In the genomic region with DNA sequence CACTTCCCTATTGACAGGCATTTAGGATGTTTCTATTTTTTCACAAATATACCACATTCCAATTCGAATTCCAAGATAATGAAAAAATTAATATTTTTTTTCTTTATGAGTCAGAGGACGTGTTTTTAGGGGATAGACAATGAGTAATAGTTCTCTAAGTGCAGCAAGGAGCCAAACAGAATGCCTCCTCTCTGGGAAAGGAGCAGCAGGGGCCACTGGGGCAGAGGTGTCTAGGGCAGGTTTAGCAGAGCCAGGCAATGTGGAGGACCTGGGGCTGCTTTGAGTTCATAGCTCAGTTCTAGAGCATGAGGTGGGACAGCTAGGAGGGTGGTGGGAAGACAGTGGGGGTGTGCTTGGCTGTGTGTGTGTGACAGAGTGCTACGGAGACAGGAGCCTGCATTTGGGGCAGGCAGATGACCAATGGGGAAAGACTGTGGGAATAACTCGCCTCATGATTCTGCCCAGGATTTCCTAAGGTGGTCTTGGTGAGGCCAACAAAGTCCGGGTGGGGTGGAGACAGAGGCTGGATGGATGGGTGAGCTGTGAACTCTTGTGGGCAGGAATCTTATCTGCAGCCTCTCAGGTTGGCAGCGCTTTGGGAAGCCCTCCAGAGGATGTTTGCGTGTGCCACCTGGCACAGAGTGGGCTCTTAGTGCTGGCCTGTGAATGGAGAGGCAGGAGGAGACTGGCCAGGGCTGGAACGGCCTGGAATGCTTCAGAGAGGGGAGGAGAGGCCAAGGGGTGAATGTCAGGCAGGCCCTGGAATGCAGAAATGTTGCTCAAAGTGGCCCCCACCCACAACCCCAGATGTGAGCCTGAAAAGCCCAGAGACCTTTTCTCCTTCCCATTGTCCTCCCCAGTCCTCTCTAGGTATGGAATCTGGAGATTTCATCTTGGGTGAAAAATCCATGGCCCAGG, we compare ENCODE assay signal across 9 cellular contexts. TPM values are rescaled to one million over a fixed set of nuclear protein-coding genes. Genes with fewer than 3 reads are reported as not detected.
DNase-seq lines count a peak whose midpoint lies in the region; TF ChIP-seq lines count a peak whose summit lies in the region.
"Had no signal": no experiment of that assay in that cellular context is flagged by ENCODE, and none has a peak within 500 bp of the region (broad histone marks: within the 10 kb centered on the region; RNA-seq: fewer than 3 reads in every experiment).

No MANE protein-coding gene starts in this region.

- no peaks in the 10 kb centered on the region for H3K79me1 ChIP-seq in H9 (ENCODE audit: insufficient read depth, low read depth, low read length, poor library complexity, severe bottlenecking)

- H3K23ac ChIP-seq in H9 (ENCODE audit: insufficient read length, low read depth, low read length) = no peak overlapping the region

- H3K4me3 ChIP-seq in SJSA1 (no peak overlapping the region), fibroblast of villous mesenchyme (ENCODE audit: low read depth, low read length) (no peak overlapping the region), retinal pigment epithelial cell (ENCODE audit: low read length) (peak overlapping the region; percentile 1)

- no peak overlapping the region for H4K8ac ChIP-seq in H9 (replicated peaks; ENCODE audit: insufficient read length, low read depth, low read length)

- TF ChIP-seq CTCF in fibroblast of villous mesenchyme (IDR thresholded peaks at IDR 0.05; ENCODE audit: insufficient read depth, low read depth, low read length) = no peak
- TF ChIP-seq CTCF in retinal pigment epithelial cell (conservative IDR thresholded peaks at IDR 0.05; ENCODE audit: low read depth, low read length) = no peak
- TF ChIP-seq CTCF in H9 (conservative IDR thresholded peaks at IDR 0.05) = no peak

- no peak overlapping the region for H2BK20ac ChIP-seq in H9 (ENCODE audit: low read depth, low read length, poor library complexity, severe bottlenecking)

- H2BK5ac ChIP-seq in H9 (ENCODE audit: insufficient read length, low read length) = no peak overlapping the region

- H3K56ac ChIP-seq in H9 (ENCODE audit: insufficient read length, low read depth, low read length) = no peak overlapping the region

- no peaks in the 10 kb centered on the region for H3K27me3 ChIP-seq in SJSA1 (replicated peaks)
- H3K27me3 ChIP-seq in H9 (ENCODE audit: insufficient read depth, low read length) = peaks cover 8% of the 10 kb centered on the region

- H3K79me2 ChIP-seq in H9 (ENCODE audit: insufficient read depth, low read length) = no peaks in the 10 kb centered on the region

- peaks cover 2 to 12% (median 2%) of the 10 kb centered on the region in 3 experiments; a peak in 4 of 7 replicates for H3K36me3 Mint-ChIP-seq in H9 (ENCODE audit: insufficient read depth in 1 of 3, low read depth in 3 of 3)

- H3K23me2 ChIP-seq in H9 (ENCODE audit: insufficient read length, low read depth, low read length, poor library complexity, severe bottlenecking) = peaks cover 12% of the 10 kb centered on the region

- no peak overlapping the region for H2AK5ac ChIP-seq in H9 (ENCODE audit: insufficient read length, low read length)

- H3K4me2 ChIP-seq in H9 (ENCODE audit: insufficient read depth, insufficient read length, low read length) = no peak overlapping the region

- DNase-seq in ELF-1 (ENCODE audit: low read depth, low spot score) = peak; percentile 70
- peak; percentile 71 to 72 for DNase-seq in SJSA1 (ENCODE audit: low read depth in 1 of 2, low spot score in 2 of 2)
- peak; percentile 56 for DNase-seq in fibroblast of villous mesenchyme (ENCODE audit: low read depth)
- DNase-seq in retinal pigment epithelial cell (ENCODE audit: low read depth) = peak; percentile 87
- DNase-seq in activated CD4-positive, CD25-positive, alpha-beta regulatory T cell treated with anti-CD3 and anti-CD28 coated beads, Interleukin-2, amount 50 U/mL, for 72 hours = no peak
- DNase-seq in H9 = no peak
- no peak for DNase-seq in COLO829 (ENCODE audit: low spot score)
- DNase-seq in NCI-H128 (lab: John Stamatoyannopoulos, UW; ENCODE audit: unreplicated experiment) = no peak
- DNase-seq: cerebellar nuclear complex had no signal

- H2BK15ac ChIP-seq in H9 (ENCODE audit: low read depth, low read length) = no peak overlapping the region

- H3K4me1 Mint-ChIP-seq in H9 = peaks cover 39 to 44% of the 10 kb centered on the region in 2 experiments

- no peak overlapping the region for H3K4ac ChIP-seq in H9 (ENCODE audit: low read depth, low read length)

- H3K27me3 Mint-ChIP-seq in H9 (ENCODE audit: low read depth) = peaks cover 84% of the 10 kb centered on the region

- peaks cover 51% of the 10 kb centered on the region for H3K4me1 ChIP-seq in SJSA1 (replicated peaks)
- H3K4me1 ChIP-seq in H9 (ENCODE audit: insufficient read depth, low read length) = peaks cover 2% of the 10 kb centered on the region; the same call in 1 of the 2 replicates

- no peak overlapping the region for H3K14ac ChIP-seq in H9 (ENCODE audit: insufficient read depth, low read length)

- peak overlapping the region in 1 of 3 experiments; percentile 78; a peak in 2 of 7 replicates for H3K27ac Mint-ChIP-seq in H9

- H4K91ac ChIP-seq in H9 (ENCODE audit: insufficient read length, low read depth, low read length) = no peak overlapping the region

- H2BK12ac ChIP-seq in H9 (ENCODE audit: insufficient read length, low read depth, low read length) = no peak overlapping the region

- H3K4me3 Mint-ChIP-seq in H9 = peak overlapping the region in 1 of 2 experiments; percentile 31; a peak in 1 of 5 replicates

- H4K20me1 ChIP-seq in H9 (ENCODE audit: control insufficient read depth, insufficient read depth, insufficient read length) = no peaks in the 10 kb centered on the region

- no peak overlapping the region for H2AFZ ChIP-seq in H9 (ENCODE audit: low read length)

- H3K27ac ChIP-seq in SJSA1 = peak overlapping the region; percentile 86
- H3K27ac ChIP-seq in H9 (ENCODE audit: insufficient read length, low read depth, low read length) = no peak overlapping the region

- H3T11ph ChIP-seq in H9 (ENCODE audit: low read length) = no peak overlapping the region

- H3K9me3 Mint-ChIP-seq in H9 = no peaks in the 10 kb centered on the region

- H4K5ac ChIP-seq in H9 (ENCODE audit: insufficient read length, low read depth, low read length) = no peak overlapping the region

- WGBS in H9 (ENCODE audit: extremely low coverage, insufficient read length, low lambda C conversion rate) = no CpG with 5 or more reads among the region's 8 CpGs

- no peak overlapping the region for H3K9ac ChIP-seq in H9 (ENCODE audit: extremely low read depth, insufficient read length, low read length)

- H2BK120ac ChIP-seq in H9 (ENCODE audit: low read depth, low read length, poor library complexity, severe bottlenecking) = no peak overlapping the region

- no peaks in the 10 kb centered on the region for H3K36me3 ChIP-seq in SJSA1

- no peaks in the 10 kb centered on the region for H3K9me3 ChIP-seq in SJSA1 (replicated peaks)
- no peaks in the 10 kb centered on the region for H3K9me3 ChIP-seq in H9 (ENCODE audit: control insufficient read depth, low read depth, low read length)

- H3K18ac ChIP-seq in H9 (ENCODE audit: insufficient read length, low read depth, low read length) = no peak overlapping the region

RNA-seq across cellular contexts. Expression of gene KRT7, which starts 2.4 kb away (rescaled TPM):
- 2.1 and 16.1 TPM in 2 replicates for total RNA-seq in SJSA1 (2014; rRNA removed; shearing (Covaris generic))
- total RNA-seq in fibroblast of villous mesenchyme (20.6 and 36.7 TPM in 2 replicates), H9 (2021) (8.9 and 10.0 TPM in 2 replicates)

RNA-seq across cellular contexts. Expression of gene KRT80, which starts 38.8 kb away (rescaled TPM):
- 1.5 and 4.0 TPM in 2 replicates for total RNA-seq in SJSA1 (2014; rRNA removed; shearing (Covaris generic))
- total RNA-seq in fibroblast of villous mesenchyme = 0.32 and 1.3 TPM in 2 replicates
- total RNA-seq in H9 (2021) = 0.07 TPM in 1 of 2 replicates, not detected in the other

RNA-seq across cellular contexts. Expression of gene KRT86, which starts 43.8 kb away (rescaled TPM):
- total RNA-seq in SJSA1 (2014; rRNA removed; shearing (Covaris generic)) = 0.37 TPM in 1 of 2 replicates, not detected in the other
- total RNA-seq in fibroblast of villous mesenchyme (under 0.01 TPM in 1 of 2 replicates, not detected in the other), H9 (2021) (not detected in 2 replicates)

Comparison
In these comparisons a context has a peak if more than half of its experiments do, and no peak if none do; other contexts are left out.
1. DNase-seq: peak in ELF-1 (single experiment), SJSA1 (2 of 2), fibroblast of villous mesenchyme (single experiment) and retinal pigment epithelial cell (single experiment); none in activated CD4-positive, CD25-positive, alpha-beta regulatory T cell treated with anti-CD3 and anti-CD28 coated beads, Interleukin-2, amount 50 U/mL, for 72 hours (single experiment), H9 (single experiment), COLO829 (single experiment) and NCI-H128 (single experiment).